In genomic region chr16:27704252-27704651, GRCh38 we compare ENCODE assay signal across 18 cellular contexts.
"Had no signal": no experiment of that assay in that cellular context is flagged by ENCODE, and none has a peak within 500 bp of the region (broad histone marks: within the 10 kb centered on the region; RNA-seq: fewer than 3 reads in every experiment).

No MANE protein-coding gene starts in this region.

- H3K4me1 ChIP-seq: gastroesophageal sphincter, lower lobe of right lung, parathyroid adenoma had no signal

- H3K27ac ChIP-seq: brain microvascular endothelial cell, gastroesophageal sphincter, neutrophil, parathyroid adenoma had no signal

- H3K9me3 ChIP-seq: gastroesophageal sphincter, lower lobe of right lung, mucosa of descending colon, neutrophil had no signal

- H3K4me1 Mint-ChIP-seq: activated CD4-positive, alpha-beta T cell treated with anti-CD3 and anti-CD28 coated beads, Interleukin-2, amount 10 ng/mL, durations not matched to agents 24 days and 14 days; central memory CD8-positive, alpha-beta T cell; stimulated activated effector memory CD8-positive, alpha-beta T cell treated with anti-CD3 and anti-CD28 coated beads, Interleukin-12 subunit alpha, Interleukin-12 subunit beta, amount 100 ng/mL, for 72 hours had no signal

- H3K27me3 ChIP-seq: brain microvascular endothelial cell, gastroesophageal sphincter, neutrophil had no signal

- H2AFZ ChIP-seq: parathyroid adenoma had no signal

- H3K79me2 ChIP-seq: parathyroid adenoma had no signal

- H3K27ac Mint-ChIP-seq: activated CD4-positive, alpha-beta T cell treated with anti-CD3 and anti-CD28 coated beads, Interleukin-2, amount 10 ng/mL, durations not matched to agents 24 days and 14 days; activated CD8-positive, alpha-beta T cell treated with anti-CD3 and anti-CD28 coated beads, Interleukin-2, amount 10 ng/mL, durations not matched to agents 7 days and 5 days; activated naive CD8-positive, alpha-beta T cell; activated T-cell treated with anti-CD3 and anti-CD28 coated beads, Interleukin-2, amount 50 U/mL, for 72 hours had no signal

- H3K9me3 Mint-ChIP-seq: activated CD4-positive, alpha-beta T cell treated with anti-CD3 and anti-CD28 coated beads, Interleukin-2, amount 10 ng/mL, durations not matched to agents 24 days and 14 days; activated T-cell treated with anti-CD3 and anti-CD28 coated beads, Interleukin-2, amount 50 U/mL, for 72 hours; central memory CD8-positive, alpha-beta T cell; naive thymus-derived CD4-positive, alpha-beta T cell; stimulated activated effector memory CD8-positive, alpha-beta T cell treated with anti-CD3 and anti-CD28 coated beads, Interleukin-12 subunit alpha, Interleukin-12 subunit beta, amount 100 ng/mL, for 72 hours had no signal

- H3K4me3 ChIP-seq: gastroesophageal sphincter, lower lobe of right lung, mucosa of descending colon had no signal

- H3K4me3 Mint-ChIP-seq: activated CD4-positive, alpha-beta T cell treated with anti-CD3 and anti-CD28 coated beads, Interleukin-2, amount 10 ng/mL, durations not matched to agents 24 days and 14 days; activated CD8-positive, alpha-beta T cell treated with anti-CD3 and anti-CD28 coated beads, Interleukin-2, amount 10 ng/mL, durations not matched to agents 7 days and 5 days; activated naive CD8-positive, alpha-beta T cell; activated T-cell treated with anti-CD3 and anti-CD28 coated beads, Interleukin-2, amount 50 U/mL, for 72 hours; central memory CD8-positive, alpha-beta T cell; naive thymus-derived CD4-positive, alpha-beta T cell; stimulated activated effector memory CD8-positive, alpha-beta T cell treated with anti-CD3 and anti-CD28 coated beads, Interleukin-12 subunit alpha, Interleukin-12 subunit beta, amount 100 ng/mL, for 72 hours had no signal

- H3K9ac ChIP-seq: parathyroid adenoma had no signal

- H3K36me3 Mint-ChIP-seq: stimulated activated effector memory CD8-positive, alpha-beta T cell treated with anti-CD3 and anti-CD28 coated beads, Interleukin-12 subunit alpha, Interleukin-12 subunit beta, amount 100 ng/mL, for 72 hours had no signal

- DNase-seq: activated CD4-positive, alpha-beta T cell treated with anti-CD3 and anti-CD28 coated beads, Interleukin-2, amount 10 ng/mL, durations not matched to agents 24 days and 14 days; activated CD4-positive, CD25-positive, alpha-beta regulatory T cell; activated CD8-positive, alpha-beta memory T cell treated with anti-CD3 and anti-CD28 coated beads, Interleukin-2, amount 50 U/mL, for 4 hours; activated CD8-positive, alpha-beta T cell treated with anti-CD3 and anti-CD28 coated beads, Interleukin-2, amount 10 ng/mL, durations not matched to agents 7 days and 5 days; activated gamma-delta T cell treated with Interleukin-2 at 50 U/mL for 16 hours; activated T-cell treated with anti-CD3 and anti-CD28 coated beads, Interleukin-2, amount 50 U/mL, for 72 hours; cortex of kidney; left cardiac atrium; lower lobe of right lung; mucosa of descending colon; naive thymus-derived CD4-positive, alpha-beta T cell had no signal

- H3K27me3 Mint-ChIP-seq: activated CD4-positive, alpha-beta T cell treated with anti-CD3 and anti-CD28 coated beads, Interleukin-2, amount 10 ng/mL, durations not matched to agents 24 days and 14 days; activated naive CD8-positive, alpha-beta T cell; central memory CD8-positive, alpha-beta T cell; naive thymus-derived CD4-positive, alpha-beta T cell had no signal

- ATAC-seq: activated CD8-positive, alpha-beta T cell treated with anti-CD3 and anti-CD28 coated beads, Interleukin-2, amount 10 ng/mL, durations not matched to agents 7 days and 5 days; activated T-cell treated with anti-CD3 and anti-CD28 coated beads, Interleukin-2, amount 50 U/mL, for 72 hours; gastroesophageal sphincter; left cardiac atrium; lower lobe of right lung; mucosa of descending colon; naive thymus-derived CD4-positive, alpha-beta T cell; stimulated activated effector memory CD8-positive, alpha-beta T cell treated with anti-CD3 and anti-CD28 coated beads, Interleukin-12 subunit alpha, Interleukin-12 subunit beta, amount 100 ng/mL, for 72 hours had no signal
